In the genomic region with DNA sequence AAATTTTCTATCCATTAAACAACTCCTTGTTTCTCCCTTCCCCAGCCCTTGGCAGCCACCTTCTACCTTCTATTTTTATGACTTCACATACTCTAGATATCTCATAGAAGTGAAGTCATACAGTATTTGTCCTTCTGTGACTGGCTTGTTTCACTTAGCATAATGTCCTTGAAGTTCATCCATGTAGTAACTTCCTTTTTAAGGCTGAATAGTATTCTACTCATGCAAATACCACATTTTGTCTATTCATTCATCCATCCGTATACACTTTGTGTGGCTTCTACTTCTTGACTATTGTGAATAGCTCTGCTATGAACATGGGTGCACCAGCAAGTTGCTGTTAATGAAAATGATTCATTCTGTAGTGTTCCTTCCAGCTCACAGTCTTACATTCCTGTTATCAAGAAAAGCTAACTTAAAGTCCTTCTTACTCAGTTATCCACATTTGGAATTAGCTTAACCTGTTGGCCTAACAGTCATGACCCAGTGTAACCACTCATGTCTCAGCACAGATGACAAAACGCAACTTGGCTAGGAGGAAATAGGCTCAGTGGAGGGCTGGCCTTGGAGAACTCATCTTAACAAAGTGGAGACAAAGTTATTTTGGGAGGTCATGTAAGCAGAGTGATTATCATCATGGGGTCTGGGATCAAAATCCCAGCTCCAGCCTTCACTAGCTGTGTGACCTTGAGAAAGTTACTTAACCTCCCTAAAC, we compare ENCODE assay signal across 16 cellular contexts.
DNase-seq lines count a peak whose midpoint lies in the region; ATAC-seq and TF ChIP-seq lines count a peak whose summit lies in the region.
"Had no signal": no experiment of that assay in that cellular context is flagged by ENCODE, and none has a peak within 500 bp of the region (broad histone marks: within the 10 kb centered on the region; RNA-seq: fewer than 3 reads in every experiment).

No MANE protein-coding gene starts in this region.

- H3K4me3 ChIP-seq in OCI-LY1 (ENCODE audit: low read depth, low read length, poor library complexity, severe bottlenecking) (no peak overlapping the region), mucosa of rectum (ENCODE audit: low read length in 2 of 2) (no peak overlapping the region)
- H3K4me3 ChIP-seq: adrenal gland, upper lobe of right lung had no signal

- peak overlapping the region; percentile 62 for H3K9ac ChIP-seq in OCI-LY1 (ENCODE audit: low read length)
- no peak overlapping the region for H3K9ac ChIP-seq in mucosa of rectum (ENCODE audit: low read depth in 1 of 2, low read length in 2 of 2)

- peak overlapping the region; percentile 51 for H3K4me2 ChIP-seq in OCI-LY1 (ENCODE audit: low read length)

- ATAC-seq in GM21423 (IDR thresholded peaks at IDR 0.05; ENCODE audit: unreplicated experiment) = peak; percentile 14
- ATAC-seq in HG03196 (IDR thresholded peaks at IDR 0.05; ENCODE audit: unreplicated experiment) = no peak
- ATAC-seq: right cardiac atrium, SK-N-SH treated with all-trans-retinoic acid at 6 μM for 48 hours, upper lobe of right lung had no signal

- no peaks in the 10 kb centered on the region for H4K20me1 ChIP-seq in OCI-LY1 (ENCODE audit: insufficient read depth, low read length)

- H3K4me1 ChIP-seq in OCI-LY1 (ENCODE audit: insufficient read depth, low read length, severe bottlenecking) (peaks cover 100% of the 10 kb centered on the region), mucosa of rectum (ENCODE audit: control insufficient read depth in 2 of 2, insufficient read depth in 2 of 2, low read length in 2 of 2) (peaks cover 0 to 3% of the 10 kb centered on the region in 2 donors)
- H3K4me1 ChIP-seq: adrenal gland had no signal

- no peaks in the 10 kb centered on the region for H3F3A ChIP-seq in OCI-LY1 (ENCODE audit: insufficient read depth, low read length)

- H3K79me2 ChIP-seq in OCI-LY1 (ENCODE audit: insufficient read depth, low read length) = no peaks in the 10 kb centered on the region

- H3K9me2 ChIP-seq in OCI-LY1 (ENCODE audit: low read depth, low read length) = no peaks in the 10 kb centered on the region

- H3K36me3 ChIP-seq in OCI-LY1 (ENCODE audit: insufficient read depth, low read length) (no peaks in the 10 kb centered on the region), mucosa of rectum (ENCODE audit: control insufficient read depth in 2 of 2, insufficient read depth in 2 of 2, low read length in 2 of 2) (no peaks in the 10 kb centered on the region)
- H3K36me3 ChIP-seq: adrenal gland, upper lobe of right lung had no signal

- H2AFZ ChIP-seq in OCI-LY1 (ENCODE audit: low read length) = no peak overlapping the region

- H3K27me3 ChIP-seq in OCI-LY1 (ENCODE audit: insufficient read depth, low read length) = no peaks in the 10 kb centered on the region
- no peaks in the 10 kb centered on the region for H3K27me3 ChIP-seq in mucosa of rectum (ENCODE audit: control insufficient read depth in 2 of 2, insufficient read depth in 2 of 2, low read length in 2 of 2)
- H3K27me3 ChIP-seq: adrenal gland, upper lobe of right lung had no signal

- DNase-seq in EH (ENCODE audit: low read depth) = peak; percentile 35
- no peak for DNase-seq in NCI-H128 (lab: John Stamatoyannopoulos, UW; ENCODE audit: unreplicated experiment)
- no peak for DNase-seq in NOMO-1 treated with DMSO at 0.1 percent for 48 hours (lab: John Stamatoyannopoulos, UW; ENCODE audit: unreplicated experiment)
- DNase-seq: activated CD4-positive, alpha-beta T cell treated with anti-CD3 and anti-CD28 coated beads, Interleukin-2, amount 50 U/mL, for 48 hours; adrenal gland; DMS53; effector CD4-positive, alpha-beta T cell; head of caudate nucleus; NCI-H526; right cardiac atrium; upper lobe of right lung had no signal

- no peaks in the 10 kb centered on the region for H3K9me3 ChIP-seq in OCI-LY1 (ENCODE audit: low read length)
- H3K9me3 ChIP-seq in mucosa of rectum (ENCODE audit: control insufficient read depth in 2 of 2, low read length in 2 of 2) = no peaks in the 10 kb centered on the region
- H3K9me3 ChIP-seq: adrenal gland, upper lobe of right lung had no signal

- H3K27ac ChIP-seq in OCI-LY1 (ENCODE audit: low read depth, low read length, poor library complexity, severe bottlenecking) (peak overlapping the region; percentile 99), mucosa of rectum (ENCODE audit: low read depth in 2 of 2, low read length in 2 of 2) (peak overlapping the region; percentile 27 to 33)
- H3K27ac ChIP-seq: adrenal gland, upper lobe of right lung had no signal

- TF ChIP-seq CTCF in OCI-LY1 (IDR thresholded peaks at IDR 0.05; ENCODE audit: low read length) = no peak
